Comparison of ENCODE assay signal across 2 cellular contexts in the genomic region with DNA sequence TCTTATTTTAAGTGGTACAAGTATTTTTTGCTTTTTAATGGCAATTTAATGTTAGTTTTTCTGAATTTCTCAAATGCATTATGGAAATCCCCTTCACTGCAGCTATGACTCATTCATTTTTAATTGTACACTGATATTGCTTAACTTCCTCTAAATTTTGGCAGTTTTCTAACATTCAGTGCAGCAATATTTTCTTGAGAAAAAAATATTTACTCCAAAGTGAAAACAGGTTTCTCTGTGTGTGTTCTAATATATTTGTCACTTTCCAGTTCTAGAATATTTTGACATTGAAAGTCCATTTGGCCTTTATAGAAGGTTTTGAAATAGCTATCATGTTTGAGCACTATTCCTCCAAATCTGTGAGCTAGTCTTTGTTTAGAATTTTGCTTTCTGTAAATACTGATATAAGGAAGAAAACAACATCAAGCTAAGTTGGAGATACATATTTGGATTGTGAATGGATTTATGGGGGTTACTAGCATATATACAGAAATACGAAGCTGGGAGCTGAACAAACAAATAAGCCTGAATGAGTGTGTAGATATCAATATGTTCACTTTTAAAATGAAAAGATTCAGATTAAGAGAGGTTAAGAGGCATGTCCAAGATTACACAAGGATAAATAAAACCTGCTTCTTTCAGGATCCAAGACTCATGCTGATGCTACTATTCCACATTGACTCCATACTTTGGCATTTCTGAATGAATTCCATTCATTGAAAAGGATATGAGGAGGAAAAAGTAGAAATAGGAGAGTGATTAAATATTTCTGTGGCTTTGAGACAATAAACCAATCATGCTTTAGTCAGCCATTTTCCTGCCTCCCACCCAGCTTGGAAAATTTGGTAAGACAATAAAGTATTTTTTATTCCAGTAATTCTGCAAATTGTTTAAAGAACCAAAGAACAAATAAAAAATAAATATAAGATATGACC.
TF ChIP-seq lines count a peak whose summit lies in the region.

No MANE protein-coding gene starts in this region.

TF ChIP-seq in IMR-90, 13 proteins besides CTCF, POLR2A, EP300 and RAD21:
- TF ChIP-seq CEBPB (IDR thresholded peaks at IDR 0.05; ENCODE audit: low read depth, low read length) (peak; percentile 97), MAZ (IDR thresholded peaks at IDR 0.05; ENCODE audit: borderline replicate concordance, low read depth, low read length) (no peak), MAFK (IDR thresholded peaks at IDR 0.05; ENCODE audit: low read depth, low read length) (peak; percentile 60), FOS (IDR thresholded peaks at IDR 0.05; ENCODE audit: low read depth, low read length) (peak; percentile 90), NFE2L2 (IDR thresholded peaks at IDR 0.05; ENCODE audit: low read depth, low read length) (peak; percentile 60; the same call in 1 of the 2 replicates), BHLHE40 (IDR thresholded peaks at IDR 0.05; ENCODE audit: low read depth, low read length) (peak; percentile 22), MXI1 (IDR thresholded peaks at IDR 0.05; ENCODE audit: borderline replicate concordance, low read depth, low read length) (no peak)
- TF ChIP-seq, protein P1, sequence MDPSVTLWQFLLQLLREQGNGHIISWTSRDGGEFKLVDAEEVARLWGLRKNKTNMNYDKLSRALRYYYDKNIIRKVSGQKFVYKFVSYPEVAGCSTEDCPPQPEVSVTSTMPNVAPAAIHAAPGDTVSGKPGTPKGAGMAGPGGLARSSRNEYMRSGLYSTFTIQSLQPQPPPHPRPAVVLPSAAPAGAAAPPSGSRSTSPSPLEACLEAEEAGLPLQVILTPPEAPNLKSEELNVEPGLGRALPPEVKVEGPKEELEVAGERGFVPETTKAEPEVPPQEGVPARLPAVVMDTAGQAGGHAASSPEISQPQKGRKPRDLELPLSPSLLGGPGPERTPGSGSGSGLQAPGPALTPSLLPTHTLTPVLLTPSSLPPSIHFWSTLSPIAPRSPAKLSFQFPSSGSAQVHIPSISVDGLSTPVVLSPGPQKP (IDR thresholded peaks at IDR 0.05; ENCODE audit: borderline replicate concordance, low read depth, low read length) = no peak

TF ChIP-seq in GM12878, 131 proteins besides CTCF, POLR2A, EP300 and RAD21:
- TF ChIP-seq, protein P2, sequence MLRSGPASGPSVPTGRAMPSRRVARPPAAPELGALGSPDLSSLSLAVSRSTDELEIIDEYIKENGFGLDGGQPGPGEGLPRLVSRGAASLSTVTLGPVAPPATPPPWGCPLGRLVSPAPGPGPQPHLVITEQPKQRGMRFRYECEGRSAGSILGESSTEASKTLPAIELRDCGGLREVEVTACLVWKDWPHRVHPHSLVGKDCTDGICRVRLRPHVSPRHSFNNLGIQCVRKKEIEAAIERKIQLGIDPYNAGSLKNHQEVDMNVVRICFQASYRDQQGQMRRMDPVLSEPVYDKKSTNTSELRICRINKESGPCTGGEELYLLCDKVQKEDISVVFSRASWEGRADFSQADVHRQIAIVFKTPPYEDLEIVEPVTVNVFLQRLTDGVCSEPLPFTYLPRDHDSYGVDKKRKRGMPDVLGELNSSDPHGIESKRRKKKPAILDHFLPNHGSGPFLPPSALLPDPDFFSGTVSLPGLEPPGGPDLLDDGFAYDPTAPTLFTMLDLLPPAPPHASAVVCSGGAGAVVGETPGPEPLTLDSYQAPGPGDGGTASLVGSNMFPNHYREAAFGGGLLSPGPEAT (IDR thresholded peaks at IDR 0.05; ENCODE audit: low read depth) = peak; percentile 44; the same call in 1 of the 2 replicates
- TF ChIP-seq HDAC6 (IDR thresholded peaks at IDR 0.05; ENCODE audit: unreplicated experiment) = no peak
